8 cellular contexts compared by ENCODE assay signal in the genomic region with DNA sequence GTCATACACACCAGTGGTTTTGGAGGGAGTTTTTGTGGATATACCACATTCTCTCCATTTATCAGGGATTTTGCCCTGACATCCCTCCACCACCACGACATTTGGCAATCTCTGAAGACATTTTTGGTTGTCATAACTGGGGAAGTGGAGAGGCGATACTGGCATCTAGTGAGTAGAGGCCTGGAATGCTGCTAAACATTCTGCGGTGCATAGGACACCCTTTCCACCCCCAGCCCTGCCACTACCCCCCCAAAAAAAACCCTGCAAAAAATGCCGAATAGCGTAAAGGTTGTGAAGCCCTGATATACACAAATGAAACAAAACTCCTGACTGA. TPM values are rescaled to one million over a fixed set of nuclear protein-coding genes. Genes with fewer than 3 reads are reported as not detected.
A peak's percentile ranks its signal among the peaks of the same experiment; 100 is the strongest.
DNase-seq lines count a peak whose midpoint lies in the region; ATAC-seq, FAIRE-seq and TF ChIP-seq lines count a peak whose summit lies in the region.

No MANE protein-coding gene starts in this region.

- H3K27me3 ChIP-seq in GM12878 (replicated peaks in 1 of 2; ENCODE audit: control insufficient read depth in 2 of 2, insufficient read depth in 2 of 2, low read length in 1 of 2) (no peaks in the 10 kb centered on the region), tibial artery (no peaks in the 10 kb centered on the region)

- no peak for TF ChIP-seq RAD21 in GM12878 (IDR thresholded peaks at IDR 0.05; ENCODE audit: insufficient read depth, low read depth, low read length)

- no peak for FAIRE-seq in GM12878 (lab: Jason Lieb, UNC)

- TF ChIP-seq CTCF in GM12878 (IDR thresholded peaks at IDR 0.05 in 2 of 3, conservative IDR thresholded peaks at IDR 0.05 in 1 of 3; ENCODE audit: control insufficient read depth in 2 of 3, extremely low read depth in 1 of 3, insufficient read depth in 1 of 3, low read depth in 3 of 3, low read length in 3 of 3) (no peak), tibial artery (IDR thresholded peaks at IDR 0.05) (no peak)

- SMC1A ChIA-PET in GM12878 (lab: Charles Lee; ENCODE audit: uncharacterized antibody, unreplicated experiment) = interaction anchor here (1.2 kb wide), 1 partner anchor 20 kb away, joined by 5 read pairs; no protein-coding TSS in a partner anchor

- no peak for TF ChIP-seq EP300 in GM12878 (IDR thresholded peaks at IDR 0.05; ENCODE audit: borderline replicate concordance in 1 of 2, control insufficient read depth in 1 of 2, low read depth in 2 of 2, low read length in 2 of 2)

- DNase-seq in Right ventricle myocardium inferior (ENCODE audit: missing footprints) (no peak), cardiac septum (ENCODE audit: low spot score) (no peak), GM12878 (ENCODE audit: low read depth, low spot score) (no peak), left lobe of liver (ENCODE audit: low spot score) (no peak), tibial artery (no peak), KBM-7 (no peak)

- H4K20me1 ChIP-seq in GM12878 (ENCODE audit: control insufficient read depth, insufficient read depth) = no peaks in the 10 kb centered on the region

- H2AFZ ChIP-seq in GM12878 (ENCODE audit: control insufficient read depth, low read depth, low read length) = peak overlapping the region; percentile 70

- H3K9me3 ChIP-seq in GM12878 (replicated peaks; ENCODE audit: control insufficient read depth, insufficient read depth, low read length) (no peaks in the 10 kb centered on the region), tibial artery (no peaks in the 10 kb centered on the region)

- TF ChIP-seq POLR2A in GM12878 (IDR thresholded peaks at IDR 0.05; ENCODE audit: low read depth, low read length) = no peak

- BruUV-seq in GM12878 (replicated peaks; lab: Mats Ljungman, UMichigan) = TSS peak; percentile 96

- RAD21 ChIA-PET in GM12878 (lab: Charles Lee; ENCODE audit: unreplicated experiment) = interaction anchor here (0.6 to 1.4 kb wide), 3 partner anchors 17 to 160 kb away, joined by 3 to 5 read pairs (median 4); no protein-coding TSS in a partner anchor

- H3K36me3 ChIP-seq in GM12878 (ENCODE audit: control insufficient read depth in 2 of 2, insufficient read depth in 2 of 2, low read length in 1 of 2) (no peaks in the 10 kb centered on the region; a peak in 1 of 4 replicates), tibial artery (no peaks in the 10 kb centered on the region)

- H3K4me1 ChIP-seq in GM12878 (ENCODE audit: control insufficient read depth, insufficient read depth, low read length) = peaks cover 41% of the 10 kb centered on the region
- H3K4me1 ChIP-seq in tibial artery = peaks cover 0 to 24% (median 12%) of the 10 kb centered on the region in 4 donors

- H3K9ac ChIP-seq in GM12878 (ENCODE audit: control insufficient read depth, insufficient read depth, low read length) = peak overlapping the region; percentile 82

- 40% methylated on average over 5 of the region's 5 CpGs for WGBS in GM12878 (ENCODE audit: insufficient coverage, insufficient replicate concordance, low lambda C conversion rate, missing lambda C conversion rate)

- POLR2A ChIA-PET in GM12878 (lab: Charles Lee) = interaction anchor here (0.7 to 8.0 kb wide), 2 partner anchors 18 to 104 kb away, joined by 3 to 62 read pairs; no protein-coding TSS in a partner anchor

- peak; percentile 30 for ATAC-seq in Right ventricle myocardium inferior
- no peak; the same call in 2 of the 3 replicates for ATAC-seq in GM12878
- ATAC-seq in left lobe of liver = peak; percentile 50
- no peak for ATAC-seq in GM19467 (IDR thresholded peaks at IDR 0.05; ENCODE audit: unreplicated experiment)
- no peak for ATAC-seq in HG03520 (IDR thresholded peaks at IDR 0.05; ENCODE audit: unreplicated experiment)

- intact Hi-C loops in Right ventricle myocardium inferior (cut with DNase I) = loop anchor here (2.0 to 5.0 kb wide), 2 partner anchors 40 to 108 kb away; partner anchors contain the start of genes HPS4 and SRRD
- intact Hi-C loops in cardiac septum (cut with DNase I) = loop anchor here (2.0 kb wide), 1 partner anchor 86 kb away; no protein-coding TSS in a partner anchor
- intact Hi-C loops in GM12878 (cut with micrococcal nuclease; ENCODE audit: unreplicated experiment) = loop anchor here (2.0 to 5.0 kb wide), 2 partner anchors 20 to 88 kb away; no protein-coding TSS in a partner anchor
- intact Hi-C loops in tibial artery (cut with DNase I; ENCODE audit: low total_unique reads) = no loop called here

- H3K27ac ChIP-seq in GM12878 (ENCODE audit: control insufficient read depth, insufficient read depth) (peak overlapping the region; percentile 82), tibial artery (peak overlapping the region; percentile 73 to 82)

- peak overlapping the region; percentile 91 for H3K4me2 ChIP-seq in GM12878 (ENCODE audit: control insufficient read depth, insufficient read depth)

- in situ Hi-C loops in GM12878 (cut with MboI) (no loop called here), KBM-7 (cut with MboI; ENCODE audit: low pct_unique_long_range_greater_than_20kb, low sequenced_read_pairs) (no loop called here)

- H3K79me2 ChIP-seq in GM12878 (ENCODE audit: control insufficient read depth, insufficient read depth, low read length) = peaks cover 27% of the 10 kb centered on the region

- peak overlapping the region; percentile 89 for H3K4me3 ChIP-seq in GM12878
- H3K4me3 ChIP-seq in tibial artery = peak overlapping the region; percentile 72 to 94

- CTCF ChIA-PET in GM12878 (lab: Yijun Ruan, JAX) = interaction anchor here (4.2 kb wide), 1 partner anchor 88 kb away, joined by 12 read pairs; no protein-coding TSS in a partner anchor

RNA-seq across cellular contexts. Expression of gene TPST2, which starts 0.6 kb away (rescaled TPM):
- total RNA-seq in Right ventricle myocardium inferior = 29.1 TPM
- 22.0 TPM for total RNA-seq in cardiac septum
- total RNA-seq in GM12878 (2013; cell fraction: nucleolus; rRNA removed) = 58.0 and 65.5 TPM in 2 replicates
- total RNA-seq in GM12878 (2014; rRNA removed) = 29.0 and 29.5 TPM in 2 replicates
- total RNA-seq in GM12878 (2014; rRNA removed; fragmentation: Illumina TruSeq; extraction: Trizol) = 13.0 and 13.2 TPM in 2 replicates
- 31.2 and 32.2 TPM in 2 replicates for total RNA-seq in GM12878 (2021)
- 8.5 TPM for polyA plus RNA-seq in GM12878 (2011; ENCODE audit: low read depth)
- polyA plus RNA-seq in GM12878 (2011; rRNA removed) = 22.2 and 28.2 TPM in 2 replicates
- polyA plus RNA-seq in GM12878 (2011; cell fraction: cytosol; rRNA removed) = 43.5 and 61.0 TPM in 2 replicates
- polyA plus RNA-seq in GM12878 (2011; cell fraction: nucleus; rRNA removed) = 39.0 and 39.3 TPM in 2 replicates
- polyA plus RNA-seq in GM12878 (2012) = 17.9 and 22.2 TPM in 2 replicates
- polyA plus RNA-seq in GM12878 (2014; fragmentation: Illumina TruSeq; extraction: Trizol) = 11.4 and 16.4 TPM in 2 replicates
- 10 to 100 TPM in 1 of 2 experiments, 1 to 10 TPM in 1; 6.3 to 10.7 TPM for polyA plus RNA-seq in GM12878 (2014; fragmentation: Nextera tagmentation; extraction: Ambion mirVana)
- polyA plus RNA-seq in GM12878 (2014; rRNA removed) = 30.0 and 33.7 TPM in 2 replicates
- 10 to 100 TPM; 28.5 to 28.7 TPM for polyA plus RNA-seq in GM12878 (2016; fragmentation: Nextera tagmentation; extraction: Ambion mirVana)
- polyA minus RNA-seq in GM12878 (2011; rRNA and poly(A)+ RNA removed) = 28.5 and 34.7 TPM in 2 replicates
- polyA minus RNA-seq in GM12878 (2011; cell fraction: cytosol; rRNA and poly(A)+ RNA removed) = 14.4 and 15.2 TPM in 2 replicates
- polyA minus RNA-seq in GM12878 (2011; cell fraction: nucleus; rRNA and poly(A)+ RNA removed) = 9.4 and 20.6 TPM in 2 replicates
- 71.9 TPM for total RNA-seq in left lobe of liver

RNA-seq across cellular contexts. Expression of gene CRYBB1, which starts 27.3 kb away (rescaled TPM):
- 0.87 TPM for total RNA-seq in Right ventricle myocardium inferior
- 0.67 TPM for total RNA-seq in cardiac septum
- not detected in 2 replicates for total RNA-seq in GM12878 (2013; cell fraction: nucleolus; rRNA removed)
- 0.11 TPM in 1 of 2 replicates, not detected in the other for total RNA-seq in GM12878 (2014; rRNA removed)
- not detected in 2 replicates for total RNA-seq in GM12878 (2014; rRNA removed; fragmentation: Illumina TruSeq; extraction: Trizol)
- total RNA-seq in GM12878 (2021) = 0.64 TPM in 1 of 2 replicates, not detected in the other
- not detected for polyA plus RNA-seq in GM12878 (2011; ENCODE audit: low read depth)
- polyA plus RNA-seq in GM12878 (2011; rRNA removed) = not detected in 2 replicates
- polyA plus RNA-seq in GM12878 (2011; cell fraction: cytosol; rRNA removed) = 0.12 TPM in 1 of 2 replicates, not detected in the other
- not detected in 2 replicates for polyA plus RNA-seq in GM12878 (2011; cell fraction: nucleus; rRNA removed)
- polyA plus RNA-seq in GM12878 (2012) = not detected in 2 replicates
- 0.09 TPM in 1 of 2 replicates, not detected in the other for polyA plus RNA-seq in GM12878 (2014; fragmentation: Illumina TruSeq; extraction: Trizol)
- polyA plus RNA-seq in GM12878 (2014; fragmentation: Nextera tagmentation; extraction: Ambion mirVana) = under 1 TPM in 1 of 2 experiments, not detected in 1; 0.23 TPM
- polyA plus RNA-seq in GM12878 (2014; rRNA removed) = 0.13 TPM in 1 of 2 replicates, not detected in the other
- polyA plus RNA-seq in GM12878 (2016; fragmentation: Nextera tagmentation; extraction: Ambion mirVana) = under 1 TPM in 1 of 2 experiments, not detected in 1; 0.32 TPM
- not detected in 2 replicates for polyA minus RNA-seq in GM12878 (2011; rRNA and poly(A)+ RNA removed)
- polyA minus RNA-seq in GM12878 (2011; cell fraction: cytosol; rRNA and poly(A)+ RNA removed) = not detected in 2 replicates
- not detected in 2 replicates for polyA minus RNA-seq in GM12878 (2011; cell fraction: nucleus; rRNA and poly(A)+ RNA removed)
- not detected for total RNA-seq in left lobe of liver

RNA-seq across cellular contexts. Expression of gene CRYBA4, which starts 31.3 kb away (rescaled TPM):
- total RNA-seq in Right ventricle myocardium inferior = not detected
- not detected for total RNA-seq in cardiac septum
- not detected in 2 replicates for total RNA-seq in GM12878 (2013; cell fraction: nucleolus; rRNA removed)
- total RNA-seq in GM12878 (2014; rRNA removed) = 0.17 TPM in 1 of 2 replicates, not detected in the other
- not detected in 2 replicates for total RNA-seq in GM12878 (2014; rRNA removed; fragmentation: Illumina TruSeq; extraction: Trizol)
- total RNA-seq in GM12878 (2021) = not detected in 2 replicates
- polyA plus RNA-seq in GM12878 (2011; ENCODE audit: low read depth) = not detected
- polyA plus RNA-seq in GM12878 (2011; rRNA removed) = 0.12 TPM in 2 replicates
- 0.18 and 0.28 TPM in 2 replicates for polyA plus RNA-seq in GM12878 (2011; cell fraction: cytosol; rRNA removed)
- 0.31 and 0.48 TPM in 2 replicates for polyA plus RNA-seq in GM12878 (2011; cell fraction: nucleus; rRNA removed)
- 0.21 TPM in 1 of 2 replicates, not detected in the other for polyA plus RNA-seq in GM12878 (2012)
- not detected in 2 replicates for polyA plus RNA-seq in GM12878 (2014; fragmentation: Illumina TruSeq; extraction: Trizol)
- polyA plus RNA-seq in GM12878 (2014; fragmentation: Nextera tagmentation; extraction: Ambion mirVana) = not detected
- polyA plus RNA-seq in GM12878 (2014; rRNA removed) = not detected in 2 replicates
- polyA plus RNA-seq in GM12878 (2016; fragmentation: Nextera tagmentation; extraction: Ambion mirVana) = not detected
- polyA minus RNA-seq in GM12878 (2011; rRNA and poly(A)+ RNA removed) = 0.41 TPM in 1 of 2 replicates, not detected in the other
- polyA minus RNA-seq in GM12878 (2011; cell fraction: cytosol; rRNA and poly(A)+ RNA removed) = not detected in 2 replicates
- not detected in 2 replicates for polyA minus RNA-seq in GM12878 (2011; cell fraction: nucleus; rRNA and poly(A)+ RNA removed)
- total RNA-seq in left lobe of liver = not detected

Comparison
In these comparisons a context has a peak if more than half of its experiments do, and no peak if none do; other contexts are left out.
1. ATAC-seq: peak in Right ventricle myocardium inferior (single experiment) and left lobe of liver (single experiment); none in GM12878 (single experiment), GM19467 (single experiment) and HG03520 (single experiment).